ENCODE assay signal across 8 cellular contexts in genomic region chr6:149065658-149066556, GRCh38.
DNase-seq lines count a peak whose midpoint lies in the region; ATAC-seq, FAIRE-seq and TF ChIP-seq lines count a peak whose summit lies in the region.

No MANE protein-coding gene starts in this region.

- peak overlapping the region; percentile 91 for H3K27ac Mint-ChIP-seq in activated T-helper 17 cell treated with anti-CD3 and anti-CD28 coated beads, Interleukin-2, amount 50 U/mL, for 72 hours

- DNase-seq in GM13977 (ENCODE audit: low spot score): peak; percentile 74
- peak; percentile 66 to 95 for DNase-seq in HL-60 (ENCODE audit: low read depth in 1 of 2, low spot score in 1 of 2)
- peak; percentile 64 for DNase-seq in small intestine
- no peak for DNase-seq in GM19240 (ENCODE audit: insufficient read length, low spot score)
- DNase-seq in kidney tubule cell (ENCODE audit: low spot score): no peak
- DNase-seq in kidney: no peak

- WGBS in small intestine, 3 donors: 53 to 88% (median 75%) methylated on average over 8 of the region's 8 CpGs

- H3K4me3 ChIP-seq in HL-60 (replicated peaks; ENCODE audit: insufficient read depth, low read length) (no peak overlapping the region), small intestine (ENCODE audit: low read depth in 1 of 2, low read length in 2 of 2) (no peak overlapping the region), kidney (ENCODE audit: low read length in 2 of 2) (no peak overlapping the region)

- no peak overlapping the region for H3K9ac ChIP-seq in kidney (ENCODE audit: low read length in 2 of 2)

- intact Hi-C loops in kidney (cut with DNase I): no loop called here

- ATAC-seq in GM21390 (IDR thresholded peaks at IDR 0.05; ENCODE audit: unreplicated experiment): peak; percentile 99
- ATAC-seq in activated T-helper 17 cell treated with anti-CD3 and anti-CD28 coated beads, Interleukin-2, amount 50 U/mL, for 72 hours (replicated peaks): peak; percentile 88

- in situ Hi-C loops in GM13977 (cut with MboI; ENCODE audit: low pct_unique_long_range_greater_than_20kb, low sequenced_read_pairs, unreplicated experiment): no loop called here

- peaks cover 32% of the 10 kb centered on the region for H3K4me1 Mint-ChIP-seq in activated T-helper 17 cell treated with anti-CD3 and anti-CD28 coated beads, Interleukin-2, amount 50 U/mL, for 72 hours

- H3K27ac ChIP-seq in HL-60 (replicated peaks) (no peak overlapping the region), small intestine (ENCODE audit: low read depth in 1 of 2, low read length in 1 of 2) (peak overlapping the region; percentile 57 to 79), kidney (ENCODE audit: low read depth in 2 of 2, low read length in 2 of 2) (no peak overlapping the region)

- TF ChIP-seq CTCF in GM13977 (IDR thresholded peaks at IDR 0.05; ENCODE audit: extremely low read depth, insufficient read depth, missing control alignments) (no peak), HL-60 (IDR thresholded peaks at IDR 0.05; ENCODE audit: insufficient read depth, low read length) (no peak), kidney (IDR thresholded peaks at IDR 0.05; ENCODE audit: borderline replicate concordance, extremely low read depth, insufficient read depth) (no peak)

- FAIRE-seq in small intestine (lab: Jason Lieb, UNC) (no peak), kidney (lab: Jason Lieb, UNC) (no peak)

- H3K27me3 ChIP-seq in HL-60 (ENCODE audit: insufficient read depth, poor library complexity, severe bottlenecking) (no peaks in the 10 kb centered on the region), small intestine (ENCODE audit: control insufficient read depth in 2 of 2, insufficient read depth in 2 of 2, low read length in 2 of 2) (no peaks in the 10 kb centered on the region)

- no peaks in the 10 kb centered on the region for H3K9me3 ChIP-seq in small intestine (ENCODE audit: control insufficient read depth, low read depth)
- no peaks in the 10 kb centered on the region for H3K9me3 ChIP-seq in kidney (ENCODE audit: control insufficient read depth in 1 of 2, low read length in 2 of 2)

- peak overlapping the region; percentile 72 for H3K4me3 Mint-ChIP-seq in activated T-helper 17 cell treated with anti-CD3 and anti-CD28 coated beads, Interleukin-2, amount 50 U/mL, for 72 hours

- peaks cover 6% of the 10 kb centered on the region for H3K36me3 Mint-ChIP-seq in activated T-helper 17 cell treated with anti-CD3 and anti-CD28 coated beads, Interleukin-2, amount 50 U/mL, for 72 hours (ENCODE audit: low read depth)

- no peaks in the 10 kb centered on the region for H3K9me3 Mint-ChIP-seq in activated T-helper 17 cell treated with anti-CD3 and anti-CD28 coated beads, Interleukin-2, amount 50 U/mL, for 72 hours

- H3K27me3 Mint-ChIP-seq in activated T-helper 17 cell treated with anti-CD3 and anti-CD28 coated beads, Interleukin-2, amount 50 U/mL, for 72 hours: no peaks in the 10 kb centered on the region

- H3K4me1 ChIP-seq in small intestine (ENCODE audit: control insufficient read depth in 2 of 2, insufficient read depth in 1 of 2, low read depth in 1 of 2, low read length in 1 of 2): peaks cover 0 to 2% of the 10 kb centered on the region in 2 donors
- H3K4me1 ChIP-seq in kidney (ENCODE audit: control insufficient read depth in 1 of 2, insufficient read depth in 1 of 2, low read depth in 1 of 2, low read length in 2 of 2): peaks cover 6 to 7% of the 10 kb centered on the region in 2 donors

- H3K36me3 ChIP-seq in small intestine (ENCODE audit: control insufficient read depth in 2 of 2, insufficient read depth in 2 of 2, low read length in 2 of 2) (no peaks in the 10 kb centered on the region), kidney (ENCODE audit: control insufficient read depth in 1 of 2, insufficient read depth in 2 of 2, low read length in 2 of 2) (no peaks in the 10 kb centered on the region)

Comparison
In these comparisons a context has a peak if more than half of its experiments do, and no peak if none do; other contexts are left out.
1. DNase-seq: peak in GM13977 (single experiment), HL-60 (2 of 2) and small intestine (single experiment); none in GM19240 (single experiment), kidney tubule cell (single experiment) and kidney (single experiment).
2. H3K27ac ChIP-seq: peak in small intestine (2 of 2); none in HL-60 (single experiment) and kidney (0 of 2).